14 cellular contexts compared by ENCODE assay signal in genomic region chr2:46747297-46747818, GRCh38. TPM values are rescaled to one million over a fixed set of nuclear protein-coding genes. Genes with fewer than 3 reads are reported as not detected.
DNase-seq lines count a peak whose midpoint lies in the region; ATAC-seq and TF ChIP-seq lines count a peak whose summit lies in the region.
"Had no signal": no experiment of that assay in that cellular context is flagged by ENCODE, and none has a peak within 500 bp of the region (broad histone marks: within the 10 kb centered on the region; RNA-seq: fewer than 3 reads in every experiment).

No MANE protein-coding gene starts in this region.

- H3K9ac ChIP-seq in SK-N-MC (ENCODE audit: insufficient read length), result no peak overlapping the region

- H3K27ac ChIP-seq in heart right ventricle, result peak overlapping the region in 3 of 10 donors; percentile 1 to 37 (median 3)
- no peak overlapping the region for H3K27ac ChIP-seq in right atrium auricular region
- H3K27ac ChIP-seq in SK-N-MC, result peak overlapping the region; percentile 43; the same call in 1 of the 2 replicates
- H3K27ac ChIP-seq in stomach, result peak overlapping the region in 4 of 5 donors; percentile 15 to 67 (median 47)
- H3K27ac ChIP-seq: hepatocyte, Peyer's patch had no signal

- intact Hi-C loops in heart right ventricle (cut with DNase I), result no loop called here
- intact Hi-C loops in stomach (cut with DNase I; ENCODE audit: low total_unique reads), result no loop called here

- H3K4me3 ChIP-seq in heart right ventricle (no peak overlapping the region), right atrium auricular region (no peak overlapping the region), SK-N-MC (no peak overlapping the region), stomach (no peak overlapping the region)
- H3K4me3 ChIP-seq: hepatocyte, Peyer's patch had no signal

- POLR2A ChIA-PET in activated CD4-positive, alpha-beta memory T cell treated with anti-CD3 and anti-CD28 coated beads, Interleukin-2, amount 10 ng/mL, durations not matched to agents 7 days and 5 days (lab: Charles Lee), result interaction anchor here (0.6 kb wide), 1 partner anchor 10 kb away, joined by 3 read pairs; no protein-coding TSS in a partner anchor

- no peak for TF ChIP-seq EP300 in stomach (IDR thresholded peaks at IDR 0.05)

- no peak overlapping the region for H3K27ac Mint-ChIP-seq in activated CD4-positive, alpha-beta memory T cell treated with anti-CD3 and anti-CD28 coated beads, Interleukin-2, amount 10 ng/mL, durations not matched to agents 7 days and 5 days

- 67 to 71% methylated on average over 3 of the region's 3 CpGs for WGBS in heart right ventricle, 2 donors
- 39 to 60% (median 48%) methylated on average over 3 of the region's 3 CpGs for WGBS in stomach, 5 donors

- peaks cover 0 to 66% (median 51%) of the 10 kb centered on the region in 9 donors for H3K4me1 ChIP-seq in heart right ventricle
- peaks cover 0 to 31% of the 10 kb centered on the region in 2 donors for H3K4me1 ChIP-seq in right atrium auricular region
- peaks cover 14 to 55% (median 26%) of the 10 kb centered on the region in 4 donors for H3K4me1 ChIP-seq in stomach

- H3K4me3 Mint-ChIP-seq in activated CD4-positive, alpha-beta memory T cell treated with anti-CD3 and anti-CD28 coated beads, Interleukin-2, amount 10 ng/mL, durations not matched to agents 7 days and 5 days, result no peak overlapping the region
- H3K4me3 Mint-ChIP-seq: neural crest cell had no signal

- no peaks in the 10 kb centered on the region for H3K36me3 ChIP-seq in heart right ventricle
- no peaks in the 10 kb centered on the region for H3K36me3 ChIP-seq in right atrium auricular region
- H3K36me3 ChIP-seq in SK-N-MC (ENCODE audit: insufficient read depth, low read length), result 0 out of 2 replicates have a peak, but pooled peaks cover 3% of the 10 kb centered on the region
- no peaks in the 10 kb centered on the region for H3K36me3 ChIP-seq in stomach
- H3K36me3 ChIP-seq: Peyer's patch had no signal

- H3K36me3 Mint-ChIP-seq in activated CD4-positive, alpha-beta memory T cell treated with anti-CD3 and anti-CD28 coated beads, Interleukin-2, amount 10 ng/mL, durations not matched to agents 7 days and 5 days (ENCODE audit: low read depth), result no peaks in the 10 kb centered on the region

- DNase-seq in heart right ventricle, result no peak
- no peak for DNase-seq in right atrium auricular region (ENCODE audit: low spot score)
- no peak for DNase-seq in SK-N-MC (ENCODE audit: low read depth, low spot score)
- DNase-seq in stomach, result no peak
- DNase-seq in activated CD4-positive, alpha-beta T cell treated with anti-CD3 and anti-CD28 coated beads for 1 hour, result no peak
- DNase-seq in activated CD4-positive, alpha-beta memory T cell treated with anti-CD3 and anti-CD28 coated beads, Interleukin-2, amount 10 ng/mL, durations not matched to agents 7 days and 5 days, result no peak
- DNase-seq: activated CD8-positive, alpha-beta memory T cell treated with anti-CD3 and anti-CD28 coated beads, Interleukin-2, amount 50 U/mL, for 4 hours; central memory CD4-positive, alpha-beta T cell; NCI-H1048; Peyer's patch had no signal

- no peak for TF ChIP-seq POLR2A in stomach (IDR thresholded peaks at IDR 0.05)

- H3K9me3 Mint-ChIP-seq in activated CD4-positive, alpha-beta memory T cell treated with anti-CD3 and anti-CD28 coated beads, Interleukin-2, amount 10 ng/mL, durations not matched to agents 7 days and 5 days, result peaks cover 2% of the 10 kb centered on the region
- H3K9me3 Mint-ChIP-seq: neural crest cell had no signal

- peak in 6 of 8 donors; percentile 34 to 63 (median 50) for ATAC-seq in heart right ventricle
- ATAC-seq in esophagus mucosa, result peak; percentile 11
- ATAC-seq in GM19395 (IDR thresholded peaks at IDR 0.05; ENCODE audit: unreplicated experiment), result no peak

- peaks cover 8% of the 10 kb centered on the region for H3K4me1 Mint-ChIP-seq in activated CD4-positive, alpha-beta memory T cell treated with anti-CD3 and anti-CD28 coated beads, Interleukin-2, amount 10 ng/mL, durations not matched to agents 7 days and 5 days

- no peaks in the 10 kb centered on the region for H3K27me3 Mint-ChIP-seq in activated CD4-positive, alpha-beta memory T cell treated with anti-CD3 and anti-CD28 coated beads, Interleukin-2, amount 10 ng/mL, durations not matched to agents 7 days and 5 days

- CTCF ChIA-PET in activated CD4-positive, alpha-beta memory T cell treated with anti-CD3 and anti-CD28 coated beads, Interleukin-2, amount 10 ng/mL, durations not matched to agents 7 days and 5 days (lab: Charles Lee), result interaction anchor here (0.7 kb wide), 1 partner anchor 35 kb away, joined by 4 read pairs; no protein-coding TSS in a partner anchor

- H3K27me3 ChIP-seq in heart right ventricle (no peaks in the 10 kb centered on the region), right atrium auricular region (no peaks in the 10 kb centered on the region), stomach (no peaks in the 10 kb centered on the region)
- H3K27me3 ChIP-seq: hepatocyte, Peyer's patch had no signal

- peaks cover 0 to 11% (median 0%) of the 10 kb centered on the region in 11 donors for H3K9me3 ChIP-seq in heart right ventricle
- H3K9me3 ChIP-seq in right atrium auricular region, result no peaks in the 10 kb centered on the region
- H3K9me3 ChIP-seq in SK-N-MC (ENCODE audit: low read depth, low read length), result no peaks in the 10 kb centered on the region
- no peaks in the 10 kb centered on the region for H3K9me3 ChIP-seq in stomach
- H3K9me3 ChIP-seq: Peyer's patch had no signal

- TF ChIP-seq CTCF in heart right ventricle (IDR thresholded peaks at IDR 0.05) (no peak), right atrium auricular region (IDR thresholded peaks at IDR 0.05) (no peak), stomach (IDR thresholded peaks at IDR 0.05) (no peak)

RNA-seq across cellular contexts. Expression of gene SOCS5, which starts 48.3 kb away (rescaled TPM):
- 10 to 100 TPM; 17.8 to 25.5 (median 20.3) TPM for total RNA-seq in heart right ventricle
- polyA plus RNA-seq in heart right ventricle, result 10 to 100 TPM in 1 of 2 donors, 1 to 10 TPM in 1; 9.4 to 14.2 TPM
- total RNA-seq in right atrium auricular region, result 10 to 100 TPM; 22.6 to 25.4 TPM
- 5.4 TPM for total RNA-seq in esophagus mucosa
- 10 to 100 TPM in 4 of 5 donors, 1 to 10 TPM in 1; 6.1 to 45.9 (median 25.4) TPM for total RNA-seq in stomach
- polyA plus RNA-seq in stomach, result 1 to 10 TPM; 4.0 to 4.8 (median 4.4) TPM
- total RNA-seq in activated CD4-positive, alpha-beta memory T cell treated with anti-CD3 and anti-CD28 coated beads, Interleukin-2, amount 10 ng/mL, durations not matched to agents 7 days and 5 days, result 1 to 10 TPM; 7.1 TPM

Comparison
In these comparisons a context has a peak if more than half of its experiments do, and no peak if none do; other contexts are left out.
1. H3K27ac ChIP-seq: peak in SK-N-MC (single experiment) and stomach (4 of 5); none in right atrium auricular region (0 of 2).